ENCODE assay signal across 18 cellular contexts in the genomic region with DNA sequence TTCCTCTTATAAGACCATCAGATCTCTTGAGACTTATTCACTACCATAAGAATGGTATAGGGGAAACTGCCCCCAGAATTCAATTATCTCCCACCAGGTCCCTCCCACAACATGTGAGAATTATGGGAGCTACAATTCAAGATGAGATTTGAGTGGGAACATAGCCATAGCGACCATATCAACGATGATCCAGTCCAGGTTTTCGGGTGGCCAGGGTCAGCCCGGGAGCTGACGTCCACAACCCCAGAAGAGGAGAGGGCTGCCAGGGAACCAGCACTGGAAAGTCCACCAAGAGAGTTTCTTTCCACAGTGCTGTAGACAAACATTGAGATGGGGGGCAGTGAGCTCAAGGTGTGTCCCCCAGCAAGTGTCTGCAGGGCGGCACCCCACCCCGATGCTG.
"Had no signal": no experiment of that assay in that cellular context is flagged by ENCODE, and none has a peak within 500 bp of the region (broad histone marks: within the 10 kb centered on the region; RNA-seq: fewer than 3 reads in every experiment).

No MANE protein-coding gene starts in this region.

- ATAC-seq: K562, Panc1, PC-3 had no signal

- H3K9me3 Mint-ChIP-seq: IgD-negative memory B cell had no signal

- H3K27ac Mint-ChIP-seq: IgD-negative memory B cell had no signal

- H3K4me3 Mint-ChIP-seq: IgD-negative memory B cell had no signal

- DNase-seq: Kasumi-1, MM.1S, NCI-H1092 treated with DMSO at 0.1 percent for 48 hours, NCI-H1436, NCI-H187, NCI-H2029, NCI-H2081 treated with DMSO at 0.1 percent for 48 hours, NCI-H2227 treated with DMSO at 0.1 percent for 48 hours, NCI-H524, NCI-H526 treated with DMSO at 0.1 percent for 48 hours, NCI-H748 treated with DMSO at 0.1 percent for 48 hours, PC-3, SHP77, SK-N-SH, SW 1271 had no signal
